ENCODE assay signal across 1 cellular context in the genomic region with DNA sequence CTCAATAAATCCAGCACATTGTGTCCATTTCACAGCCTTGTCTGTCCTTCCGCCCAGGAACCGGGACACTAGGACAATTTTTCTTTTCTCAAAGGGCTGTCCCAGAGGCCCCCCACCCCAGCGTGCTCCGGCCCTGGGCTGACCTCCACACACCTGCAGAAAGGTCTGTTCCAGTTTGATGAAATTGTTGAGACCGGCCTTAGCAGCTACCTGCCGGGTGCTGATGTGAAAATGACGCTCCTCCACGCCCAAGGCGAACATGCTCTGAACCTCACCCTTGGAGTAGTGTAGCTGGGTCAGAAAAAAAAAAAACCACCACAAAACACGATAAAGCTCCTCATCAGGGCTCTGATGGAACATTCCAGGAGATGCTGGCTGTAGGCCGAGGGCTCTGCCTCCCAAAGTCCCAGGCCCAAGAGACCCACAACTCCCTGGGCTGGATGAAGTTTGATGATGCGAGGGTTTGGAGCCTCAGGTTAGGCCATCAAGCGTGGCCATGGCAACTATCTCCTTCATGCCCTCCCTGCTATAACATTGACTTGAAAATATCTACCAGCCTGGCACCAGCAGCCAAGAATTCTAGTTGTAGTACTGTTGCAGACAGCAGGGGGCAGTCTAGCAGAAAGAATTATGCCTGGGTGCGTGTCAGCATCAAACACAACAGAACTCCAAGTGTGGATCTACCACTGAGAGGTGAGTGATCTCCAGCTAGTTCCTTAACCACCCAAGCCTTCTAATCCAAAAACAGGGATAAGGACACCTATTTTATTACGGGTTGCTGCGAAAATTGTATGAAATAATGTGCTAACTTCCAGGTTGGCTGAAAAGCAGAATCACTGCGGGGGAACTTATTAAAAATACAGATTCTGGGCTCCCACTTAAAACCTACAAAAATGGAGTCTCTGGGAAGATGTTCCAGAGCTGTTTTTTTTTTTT.
TF ChIP-seq lines count a peak whose summit lies in the region.

No MANE protein-coding gene starts in this region.

TF ChIP-seq in H1, 55 proteins besides CTCF, POLR2A, EP300 and RAD21 (continued from another document):
- TF ChIP-seq, protein P1, sequence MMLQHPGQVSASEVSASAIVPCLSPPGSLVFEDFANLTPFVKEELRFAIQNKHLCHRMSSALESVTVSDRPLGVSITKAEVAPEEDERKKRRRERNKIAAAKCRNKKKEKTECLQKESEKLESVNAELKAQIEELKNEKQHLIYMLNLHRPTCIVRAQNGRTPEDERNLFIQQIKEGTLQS (IDR thresholded peaks at IDR 0.05; ENCODE audit: insufficient read depth, low read depth, low read length), result no peak
- TF ChIP-seq BRCA1 (IDR thresholded peaks at IDR 0.05; ENCODE audit: low read depth, low read length) (no peak), EZH2 (IDR thresholded peaks at IDR 0.05; ENCODE audit: low read depth, low read length, severe bottlenecking) (no peak), SRF (IDR thresholded peaks at IDR 0.05; ENCODE audit: low read depth, low read length) (no peak), CREB1 (IDR thresholded peaks at IDR 0.05) (no peak), KDM1A (IDR thresholded peaks at IDR 0.05; ENCODE audit: borderline replicate concordance, low read length) (no peak), SIN3A (conservative IDR thresholded peaks at IDR 0.05 in 1 of 2, IDR thresholded peaks at IDR 0.05 in 1 of 2; ENCODE audit: low read depth in 1 of 2, low read length in 2 of 2) (no peak)
- TF ChIP-seq, protein P2, sequence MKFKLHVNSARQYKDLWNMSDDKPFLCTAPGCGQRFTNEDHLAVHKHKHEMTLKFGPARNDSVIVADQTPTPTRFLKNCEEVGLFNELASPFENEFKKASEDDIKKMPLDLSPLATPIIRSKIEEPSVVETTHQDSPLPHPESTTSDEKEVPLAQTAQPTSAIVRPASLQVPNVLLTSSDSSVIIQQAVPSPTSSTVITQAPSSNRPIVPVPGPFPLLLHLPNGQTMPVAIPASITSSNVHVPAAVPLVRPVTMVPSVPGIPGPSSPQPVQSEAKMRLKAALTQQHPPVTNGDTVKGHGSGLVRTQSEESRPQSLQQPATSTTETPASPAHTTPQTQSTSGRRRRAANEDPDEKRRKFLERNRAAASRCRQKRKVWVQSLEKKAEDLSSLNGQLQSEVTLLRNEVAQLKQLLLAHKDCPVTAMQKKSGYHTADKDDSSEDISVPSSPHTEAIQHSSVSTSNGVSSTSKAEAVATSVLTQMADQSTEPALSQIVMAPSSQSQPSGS (IDR thresholded peaks at IDR 0.05; ENCODE audit: low read length), result 0 out of 2 replicates have a peak, but pooled peaks have one; percentile 22
